In genomic region chr7:4726051-4726450, GRCh38 we compare ENCODE assay signal across 9 cellular contexts. TPM values are rescaled to one million over a fixed set of nuclear protein-coding genes. Genes with fewer than 3 reads are reported as not detected.
DNase-seq lines count a peak whose midpoint lies in the region; ATAC-seq and TF ChIP-seq lines count a peak whose summit lies in the region.
"Had no signal": no experiment of that assay in that cellular context is flagged by ENCODE, and none has a peak within 500 bp of the region (broad histone marks: within the 10 kb centered on the region; RNA-seq: fewer than 3 reads in every experiment).

No MANE protein-coding gene starts in this region.

- no peak for ATAC-seq in SK-N-SH treated with all-trans-retinoic acid at 6 μM for 48 hours
- no peak for ATAC-seq in lung (ENCODE audit: insufficient read depth, low FRiP score)
- ATAC-seq in HG02852 (IDR thresholded peaks at IDR 0.05; ENCODE audit: unreplicated experiment): no peak
- no peak for ATAC-seq in GM18873 (IDR thresholded peaks at IDR 0.05; ENCODE audit: low FRiP score, unreplicated experiment)

- CTCF ChIA-PET in SK-N-SH (lab: Yijun Ruan, JAX): interaction anchor here (1.4 kb wide), 1 partner anchor 85 kb away, joined by 4 read pairs; no protein-coding TSS in a partner anchor

- H3K9me3 ChIP-seq in SK-N-SH (no peaks in the 10 kb centered on the region), lung (ENCODE audit: control insufficient read depth in 2 of 2, insufficient read depth in 1 of 2, low read length in 1 of 2) (no peaks in the 10 kb centered on the region)

- H2AFZ ChIP-seq in SK-N-SH (ENCODE audit: low read depth): no peak overlapping the region

- peak overlapping the region in 1 of 2 experiments; percentile 77; a peak in 1 of 4 replicates for H3K27ac ChIP-seq in SK-N-SH (ENCODE audit: low read depth in 2 of 2, low read length in 1 of 2)
- peak overlapping the region; percentile 95 for H3K27ac ChIP-seq in brain microvascular endothelial cell
- peak overlapping the region; percentile 79 to 89 for H3K27ac ChIP-seq in lung (ENCODE audit: low read depth in 1 of 2, low read length in 1 of 2)
- H3K27ac ChIP-seq in substantia nigra (ENCODE audit: low read depth, low read length, poor library complexity, severe bottlenecking): peak overlapping the region; percentile 90
- H3K27ac ChIP-seq: 22Rv1 had no signal

- H3K36me3 ChIP-seq in SK-N-SH (replicated peaks in 1 of 2; ENCODE audit: control insufficient read depth in 1 of 2, insufficient read depth in 2 of 2, low read length in 1 of 2) (no peaks in the 10 kb centered on the region), brain microvascular endothelial cell (replicated peaks) (peaks cover 12% of the 10 kb centered on the region), lung (ENCODE audit: control insufficient read depth in 2 of 2, insufficient read depth in 2 of 2, low read length in 2 of 2) (peaks cover 0 to 3% of the 10 kb centered on the region in 2 donors)

- peaks cover 9% of the 10 kb centered on the region; the same call in 1 of the 2 replicates for H4K20me1 ChIP-seq in SK-N-SH (ENCODE audit: insufficient read depth)

- H3F3A ChIP-seq in SK-N-SH (replicated peaks; ENCODE audit: insufficient read depth): no peaks in the 10 kb centered on the region

- H3K4me1 ChIP-seq in SK-N-SH (ENCODE audit: control insufficient read depth in 1 of 2, insufficient read depth in 2 of 2, low read depth in 1 of 2, low read length in 1 of 2): peaks cover 0 to 14% of the 10 kb centered on the region in 2 experiments; a peak in 1 of 4 replicates
- peaks cover 0 to 7% of the 10 kb centered on the region in 2 donors for H3K4me1 ChIP-seq in lung (ENCODE audit: control insufficient read depth in 2 of 2, insufficient read depth in 2 of 2, low read length in 2 of 2)

- no peaks in the 10 kb centered on the region for H3K27me3 ChIP-seq in SK-N-SH (ENCODE audit: insufficient read depth)
- H3K27me3 ChIP-seq in brain microvascular endothelial cell (replicated peaks): no peaks in the 10 kb centered on the region
- no peaks in the 10 kb centered on the region for H3K27me3 ChIP-seq in lung (ENCODE audit: control insufficient read depth, insufficient read depth)

- H3K9me2 ChIP-seq in SK-N-SH: no peaks in the 10 kb centered on the region

- H3K4me3 ChIP-seq in SK-N-SH (ENCODE audit: low read depth in 2 of 2, low read length in 1 of 2) (peak overlapping the region in 1 of 2 experiments; percentile 47; a peak in 1 of 4 replicates), brain microvascular endothelial cell (ENCODE audit: low read depth, low read length) (peak overlapping the region; percentile 61), lung (no peak overlapping the region)

- no peak for TF ChIP-seq RAD21 in SK-N-SH (IDR thresholded peaks at IDR 0.05; ENCODE audit: low read length)

- in situ Hi-C loops in brain microvascular endothelial cell (cut with HindIII; ENCODE audit: low pct_ligation_motif_present, low sequenced_read_pairs): no loop called here

- TF ChIP-seq CTCF in SK-N-SH (IDR thresholded peaks at IDR 0.05): no peak
- no peak for TF ChIP-seq CTCF in brain microvascular endothelial cell (IDR thresholded peaks at IDR 0.05; ENCODE audit: low read depth, low read length, missing control alignments)
- TF ChIP-seq CTCF in lung (IDR thresholded peaks at IDR 0.05; ENCODE audit: control extremely low read depth, extremely low read depth): no peak

- POLR2A ChIA-PET in SK-N-SH (lab: Yijun Ruan, JAX): interaction anchor here (0.6 kb wide), 2 partner anchors 9 to 643 kb away, joined by 3 read pairs; no protein-coding TSS in a partner anchor

- no peak for TF ChIP-seq EP300 in SK-N-SH (IDR thresholded peaks at IDR 0.05; ENCODE audit: borderline replicate concordance in 1 of 2, low read depth in 1 of 2, low read length in 1 of 2)

- DNase-seq in SK-N-SH (no peak), brain microvascular endothelial cell (no peak), lung (ENCODE audit: low spot score) (no peak), substantia nigra (lab: John Stamatoyannopoulos, UW) (no peak), DMS79 (lab: John Stamatoyannopoulos, UW) (no peak)

- peaks cover 88% of the 10 kb centered on the region for H3K79me2 ChIP-seq in SK-N-SH (ENCODE audit: insufficient read depth)

- WGBS in SK-N-SH (ENCODE audit: low lambda C conversion rate): 92% methylated on average over 12 of the region's 12 CpGs
- WGBS in lung, 2 donors: 25 to 32% methylated on average over 12 of the region's 12 CpGs

- H3K9ac ChIP-seq in SK-N-SH: 0 out of 2 replicates have a peak overlapping the region, but pooled peaks have one; percentile 57

- H3K4me2 ChIP-seq in SK-N-SH: peak overlapping the region; percentile 70; the same call in 1 of the 2 replicates

TF ChIP-seq in SK-N-SH, 30 proteins besides CTCF, POLR2A, EP300 and RAD21 (continues in another document):
- no peak for TF ChIP-seq USF2 (IDR thresholded peaks at IDR 0.05; ENCODE audit: borderline replicate concordance, low read depth, low read length)
- no peak for TF ChIP-seq TAF1 (IDR thresholded peaks at IDR 0.05; ENCODE audit: borderline replicate concordance, low read depth, low read length)
- TF ChIP-seq RXRA (IDR thresholded peaks at IDR 0.05; ENCODE audit: borderline replicate concordance, low read depth): no peak
- TF ChIP-seq TEAD4 (IDR thresholded peaks at IDR 0.05; ENCODE audit: borderline replicate concordance, insufficient read depth): no peak
- TF ChIP-seq NFIC (IDR thresholded peaks at IDR 0.05; ENCODE audit: borderline replicate concordance): no peak
- no peak for TF ChIP-seq FOXJ3 (CRISPR knock-in tag; IDR thresholded peaks at IDR 0.05)
- no peak for TF ChIP-seq FOSL2 (IDR thresholded peaks at IDR 0.05; ENCODE audit: borderline replicate concordance, low read depth)
- no peak for TF ChIP-seq GATA2 (CRISPR knock-in tag; IDR thresholded peaks at IDR 0.05)
- TF ChIP-seq ELF1 (IDR thresholded peaks at IDR 0.05): no peak

TF ChIP-seq in SK-N-SH treated with all-trans-retinoic acid at 6 μM for 48 hours, 23 proteins besides CTCF, POLR2A, EP300 and RAD21 (continues in another document):
- TF ChIP-seq TOX (CRISPR knock-in tag; IDR thresholded peaks at IDR 0.05; ENCODE audit: borderline replicate concordance) (no peak), TSHZ2 (CRISPR knock-in tag; IDR thresholded peaks at IDR 0.05) (no peak), PPARA (CRISPR knock-in tag; IDR thresholded peaks at IDR 0.05; ENCODE audit: borderline replicate concordance) (no peak), ZNF565 (CRISPR knock-in tag; conservative IDR thresholded peaks at IDR 0.05; ENCODE audit: low read depth) (no peak), GLIS3 (CRISPR knock-in tag; IDR thresholded peaks at IDR 0.05) (no peak), ZNF8 (CRISPR knock-in tag; IDR thresholded peaks at IDR 0.05) (no peak), POU6F1 (CRISPR knock-in tag; IDR thresholded peaks at IDR 0.05; ENCODE audit: borderline replicate concordance, low read depth) (no peak)

RNA-seq across cellular contexts. Expression of gene FOXK1, which starts 44.0 kb away (rescaled TPM):
- polyA plus RNA-seq in SK-N-SH (2012; rRNA removed): 3.0 and 4.7 TPM in 2 replicates
- polyA plus RNA-seq in SK-N-SH (2012; cell fraction: cytosol; rRNA removed): 2.1 and 3.0 TPM in 2 replicates
- 11.3 and 15.1 TPM in 2 replicates for polyA plus RNA-seq in SK-N-SH (2012; cell fraction: nucleus; rRNA removed)
- total RNA-seq in lung: 10 to 100 TPM; 19.3 to 36.2 TPM
- 1 to 10 TPM; 6.4 to 9.3 TPM for polyA plus RNA-seq in lung

RNA-seq across cellular contexts. Expression of gene AP5Z1, which starts 49.4 kb away (rescaled TPM):
- polyA plus RNA-seq in SK-N-SH (2012; rRNA removed) (29.5 and 36.7 TPM in 2 replicates), lung (10 to 100 TPM; 60.2 to 62.4 TPM)
- 5.5 and 11.0 TPM in 2 replicates for polyA plus RNA-seq in SK-N-SH (2012; cell fraction: cytosol; rRNA removed)
- polyA plus RNA-seq in SK-N-SH (2012; cell fraction: nucleus; rRNA removed): 159 and 241 TPM in 2 replicates
- 10 to 100 TPM; 21.2 to 58.5 TPM for total RNA-seq in lung
